Comparison of ENCODE assay signal across 1 cellular context in the genomic region with DNA sequence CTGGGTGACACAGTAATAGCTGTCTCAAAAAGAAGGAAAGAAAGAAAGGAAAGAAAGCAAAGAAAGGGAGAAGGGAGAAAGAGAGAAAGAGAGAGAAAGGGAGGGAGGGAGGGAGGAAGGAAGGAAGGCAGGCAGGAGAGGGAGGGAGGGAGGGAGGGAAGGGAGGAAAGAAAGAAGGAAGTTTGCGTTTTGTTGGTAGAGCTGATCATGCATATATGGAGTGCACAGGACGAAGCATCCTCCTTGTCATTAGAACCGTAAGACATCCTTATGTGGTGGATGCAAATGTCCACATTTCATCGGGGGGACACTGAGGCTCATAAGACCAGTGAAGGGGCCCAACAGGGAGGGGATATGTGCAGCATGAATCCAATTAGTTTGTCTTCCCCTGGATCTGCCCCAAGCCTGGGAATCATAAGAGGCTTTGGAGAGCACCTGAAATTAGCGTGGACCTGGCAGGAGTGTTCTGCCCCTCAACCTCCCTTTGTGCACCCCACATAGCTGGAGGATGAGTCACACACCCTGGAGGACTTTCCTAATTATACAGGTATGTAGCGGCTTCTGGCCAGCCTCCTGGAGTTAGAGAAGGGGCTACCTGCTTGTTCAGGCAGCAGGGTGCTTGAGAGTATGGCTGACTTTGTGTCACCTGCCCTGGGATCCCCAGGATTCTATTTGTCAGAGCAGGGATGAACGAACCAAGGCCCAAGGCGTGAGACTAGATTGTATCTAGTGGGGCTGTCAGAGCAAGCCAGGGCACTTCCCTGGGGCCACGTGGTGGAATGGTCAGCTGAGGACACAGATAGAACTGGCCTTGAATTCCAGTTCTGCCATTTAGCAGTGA.
A peak's percentile ranks its signal among the peaks of the same experiment; 100 is the strongest.
TF ChIP-seq lines count a peak whose summit lies in the region.

No MANE protein-coding gene starts in this region.

TF ChIP-seq in GM23338, 12 proteins besides CTCF, POLR2A, EP300 and RAD21:
- TF ChIP-seq, protein P1, sequence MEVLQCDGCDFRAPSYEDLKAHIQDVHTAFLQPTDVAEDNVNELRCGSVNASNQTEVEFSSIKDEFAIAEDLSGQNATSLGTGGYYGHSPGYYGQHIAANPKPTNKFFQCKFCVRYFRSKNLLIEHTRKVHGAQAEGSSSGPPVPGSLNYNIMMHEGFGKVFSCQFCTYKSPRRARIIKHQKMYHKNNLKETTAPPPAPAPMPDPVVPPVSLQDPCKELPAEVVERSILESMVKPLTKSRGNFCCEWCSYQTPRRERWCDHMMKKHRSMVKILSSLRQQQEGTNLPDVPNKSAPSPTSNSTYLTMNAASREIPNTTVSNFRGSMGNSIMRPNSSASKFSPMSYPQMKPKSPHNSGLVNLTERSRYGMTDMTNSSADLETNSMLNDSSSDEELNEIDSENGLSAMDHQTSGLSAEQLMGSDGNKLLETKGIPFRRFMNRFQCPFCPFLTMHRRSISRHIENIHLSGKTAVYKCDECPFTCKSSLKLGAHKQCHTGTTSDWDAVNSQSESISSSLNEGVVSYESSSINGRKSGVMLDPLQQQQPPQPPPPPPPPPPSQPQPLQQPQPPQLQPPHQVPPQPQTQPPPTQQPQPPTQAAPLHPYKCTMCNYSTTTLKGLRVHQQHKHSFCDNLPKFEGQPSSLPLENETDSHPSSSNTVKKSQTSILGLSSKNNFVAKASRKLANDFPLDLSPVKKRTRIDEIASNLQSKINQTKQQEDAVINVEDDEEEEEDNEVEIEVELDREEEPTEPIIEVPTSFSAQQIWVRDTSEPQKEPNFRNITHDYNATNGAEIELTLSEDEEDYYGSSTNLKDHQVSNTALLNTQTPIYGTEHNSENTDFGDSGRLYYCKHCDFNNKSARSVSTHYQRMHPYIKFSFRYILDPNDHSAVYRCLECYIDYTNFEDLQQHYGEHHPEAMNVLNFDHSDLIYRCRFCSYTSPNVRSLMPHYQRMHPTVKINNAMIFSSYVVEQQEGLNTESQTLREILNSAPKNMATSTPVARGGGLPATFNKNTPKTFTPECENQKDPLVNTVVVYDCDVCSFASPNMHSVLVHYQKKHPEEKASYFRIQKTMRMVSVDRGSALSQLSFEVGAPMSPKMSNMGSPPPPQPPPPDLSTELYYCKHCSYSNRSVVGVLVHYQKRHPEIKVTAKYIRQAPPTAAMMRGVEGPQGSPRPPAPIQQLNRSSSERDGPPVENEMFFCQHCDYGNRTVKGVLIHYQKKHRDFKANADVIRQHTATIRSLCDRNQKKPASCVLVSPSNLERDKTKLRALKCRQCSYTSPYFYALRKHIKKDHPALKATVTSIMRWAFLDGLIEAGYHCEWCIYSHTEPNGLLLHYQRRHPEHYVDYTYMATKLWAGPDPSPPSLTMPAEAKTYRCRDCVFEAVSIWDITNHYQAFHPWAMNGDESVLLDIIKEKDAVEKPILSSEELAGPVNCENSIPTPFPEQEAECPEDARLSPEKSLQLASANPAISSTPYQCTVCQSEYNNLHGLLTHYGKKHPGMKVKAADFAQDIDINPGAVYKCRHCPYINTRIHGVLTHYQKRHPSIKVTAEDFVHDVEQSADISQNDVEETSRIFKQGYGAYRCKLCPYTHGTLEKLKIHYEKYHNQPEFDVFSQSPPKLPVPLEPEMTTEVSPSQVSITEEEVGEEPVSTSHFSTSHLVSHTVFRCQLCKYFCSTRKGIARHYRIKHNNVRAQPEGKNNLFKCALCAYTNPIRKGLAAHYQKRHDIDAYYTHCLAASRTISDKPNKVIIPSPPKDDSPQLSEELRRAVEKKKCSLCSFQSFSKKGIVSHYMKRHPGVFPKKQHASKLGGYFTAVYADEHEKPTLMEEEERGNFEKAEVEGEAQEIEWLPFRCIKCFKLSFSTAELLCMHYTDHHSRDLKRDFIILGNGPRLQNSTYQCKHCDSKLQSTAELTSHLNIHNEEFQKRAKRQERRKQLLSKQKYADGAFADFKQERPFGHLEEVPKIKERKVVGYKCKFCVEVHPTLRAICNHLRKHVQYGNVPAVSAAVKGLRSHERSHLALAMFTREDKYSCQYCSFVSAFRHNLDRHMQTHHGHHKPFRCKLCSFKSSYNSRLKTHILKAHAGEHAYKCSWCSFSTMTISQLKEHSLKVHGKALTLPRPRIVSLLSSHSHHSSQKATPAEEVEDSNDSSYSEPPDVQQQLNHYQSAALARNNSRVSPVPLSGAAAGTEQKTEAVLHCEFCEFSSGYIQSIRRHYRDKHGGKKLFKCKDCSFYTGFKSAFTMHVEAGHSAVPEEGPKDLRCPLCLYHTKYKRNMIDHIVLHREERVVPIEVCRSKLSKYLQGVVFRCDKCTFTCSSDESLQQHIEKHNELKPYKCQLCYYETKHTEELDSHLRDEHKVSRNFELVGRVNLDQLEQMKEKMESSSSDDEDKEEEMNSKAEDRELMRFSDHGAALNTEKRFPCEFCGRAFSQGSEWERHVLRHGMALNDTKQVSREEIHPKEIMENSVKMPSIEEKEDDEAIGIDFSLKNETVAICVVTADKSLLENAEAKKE (CRISPR knock-in tag; IDR thresholded peaks at IDR 0.05), result 0 out of 2 replicates have a peak, but pooled peaks have one; percentile 20
- no peak for TF ChIP-seq EZH2phosphoT487 (IDR thresholded peaks at IDR 0.05; ENCODE audit: unreplicated experiment)
TF ChIP-seq in GM23338: peak in this region for 1.
